Comparison of ENCODE assay signal across 8 cellular contexts in genomic region chr11:73376803-73377629, GRCh38. TPM values are rescaled to one million over a fixed set of nuclear protein-coding genes. Genes with fewer than 3 reads are reported as not detected.
DNase-seq lines count a peak whose midpoint lies in the region; ATAC-seq and TF ChIP-seq lines count a peak whose summit lies in the region.

No MANE protein-coding gene starts in this region.

- no peaks in the 10 kb centered on the region for H3K36me3 ChIP-seq in neural progenitor cell
- H3K36me3 ChIP-seq in subcutaneous abdominal adipose tissue (ENCODE audit: control insufficient read depth in 5 of 5, insufficient read depth in 5 of 5, low read length in 5 of 5), result no peaks in the 10 kb centered on the region

- H3K9ac ChIP-seq in neural progenitor cell, result peak overlapping the region; percentile 58
- H3K9ac ChIP-seq in subcutaneous abdominal adipose tissue (ENCODE audit: low read length in 5 of 5), result peak overlapping the region in 4 of 5 donors; percentile 62 to 75 (median 73)

- peak overlapping the region; percentile 90 for H3K27ac Mint-ChIP-seq in activated T-helper 2 cell treated with anti-CD3 and anti-CD28 coated beads, Interferon-gamma antibody, Interleukin-2, Interleukin-4, amounts not matched to agents 10 μg/mL and 5 μg/mL and 100 μg/mL, durations not matched to agents 14 hours and 24 hours and 36 hours
- H3K27ac Mint-ChIP-seq in neural progenitor cell, result peak overlapping the region; percentile 52

- H2AFZ ChIP-seq in neural progenitor cell (replicated peaks), result peak overlapping the region; percentile 70

- H3K27me3 ChIP-seq in neural progenitor cell, result peaks cover 5% of the 10 kb centered on the region
- no peaks in the 10 kb centered on the region for H3K27me3 ChIP-seq in subcutaneous abdominal adipose tissue (ENCODE audit: control insufficient read depth in 5 of 5, insufficient read depth in 4 of 5, low read length in 5 of 5)

- H4K20me1 ChIP-seq in neural progenitor cell (ENCODE audit: low read depth), result peaks cover 44% of the 10 kb centered on the region

- ATAC-seq in HG03280 (IDR thresholded peaks at IDR 0.05; ENCODE audit: unreplicated experiment), result peak; percentile 19

- H3K36me3 Mint-ChIP-seq in activated T-helper 2 cell treated with anti-CD3 and anti-CD28 coated beads, Interferon-gamma antibody, Interleukin-2, Interleukin-4, amounts not matched to agents 10 μg/mL and 5 μg/mL and 100 μg/mL, durations not matched to agents 14 hours and 24 hours and 36 hours (ENCODE audit: low read depth), result peaks cover 13% of the 10 kb centered on the region
- no peaks in the 10 kb centered on the region for H3K36me3 Mint-ChIP-seq in neural progenitor cell

- no peaks in the 10 kb centered on the region for H3F3A ChIP-seq in neural progenitor cell (ENCODE audit: low read depth)

- H3K9me3 ChIP-seq in neural progenitor cell (ENCODE audit: low read depth) (no peaks in the 10 kb centered on the region), subcutaneous abdominal adipose tissue (ENCODE audit: control insufficient read depth in 5 of 5, low read length in 5 of 5) (no peaks in the 10 kb centered on the region)

- peak overlapping the region; percentile 89 for H3K4me3 Mint-ChIP-seq in activated T-helper 2 cell treated with anti-CD3 and anti-CD28 coated beads, Interferon-gamma antibody, Interleukin-2, Interleukin-4, amounts not matched to agents 10 μg/mL and 5 μg/mL and 100 μg/mL, durations not matched to agents 14 hours and 24 hours and 36 hours (ENCODE audit: low read depth)
- H3K4me3 Mint-ChIP-seq in neural progenitor cell, result peak overlapping the region; percentile 91

- TF ChIP-seq CTCF in neural progenitor cell (IDR thresholded peaks at IDR 0.05), result no peak

- intact Hi-C loops in activated T-helper 2 cell treated with anti-CD3 and anti-CD28 coated beads, Interferon-gamma antibody, Interleukin-2, Interleukin-4, amounts not matched to agents 10 μg/mL and 5 μg/mL and 100 μg/mL, durations not matched to agents 14 hours and 24 hours and 36 hours (cut with micrococcal nuclease), result loop anchor here (1.0 to 5.0 kb wide), 3 partner anchors 26 to 384 kb away; partner anchors contain the start of genes ARHGEF17 and RAB6A

- peak; percentile 67 for DNase-seq in NK-92 treated with Interleukin-12 subunit alpha and Interleukin-12 subunit beta, amount 100 ng/mL, for 24 hours (lab: John Stamatoyannopoulos, UW)
- DNase-seq in NK-92 (lab: John Stamatoyannopoulos, UW; ENCODE audit: unreplicated experiment) (no peak), RPMI7951 (ENCODE audit: low read depth) (peak; percentile 86), fibroblast of the conjunctiva (ENCODE audit: low read depth) (peak; percentile 24), neural progenitor cell (ENCODE audit: low spot score) (peak; percentile 58)
- peak; percentile 61 for DNase-seq in activated T-helper 2 cell treated with anti-CD3 and anti-CD28 coated beads, Interferon-gamma antibody, Interleukin-2, Interleukin-4, amounts not matched to agents 10 μg/mL and 5 μg/mL and 100 μg/mL, durations not matched to agents 14 hours and 24 hours and 36 hours (ENCODE audit: low spot score)

- H3K4me2 ChIP-seq in neural progenitor cell, result peak overlapping the region; percentile 99

- H3K27ac ChIP-seq in neural progenitor cell (no peak overlapping the region), subcutaneous abdominal adipose tissue (ENCODE audit: low read depth, low read length) (peak overlapping the region; percentile 30)

- peaks cover 37% of the 10 kb centered on the region for H3K4me1 Mint-ChIP-seq in activated T-helper 2 cell treated with anti-CD3 and anti-CD28 coated beads, Interferon-gamma antibody, Interleukin-2, Interleukin-4, amounts not matched to agents 10 μg/mL and 5 μg/mL and 100 μg/mL, durations not matched to agents 14 hours and 24 hours and 36 hours (ENCODE audit: low read depth)
- H3K4me1 Mint-ChIP-seq in neural progenitor cell, result peaks cover 25% of the 10 kb centered on the region

- peak overlapping the region; percentile 93 for H3K4me3 ChIP-seq in neural progenitor cell
- H3K4me3 ChIP-seq in subcutaneous abdominal adipose tissue (ENCODE audit: low read depth in 1 of 5, low read length in 5 of 5), result peak overlapping the region; percentile 60 to 80 (median 73)

- H3K9me3 Mint-ChIP-seq in activated T-helper 2 cell treated with anti-CD3 and anti-CD28 coated beads, Interferon-gamma antibody, Interleukin-2, Interleukin-4, amounts not matched to agents 10 μg/mL and 5 μg/mL and 100 μg/mL, durations not matched to agents 14 hours and 24 hours and 36 hours, result no peaks in the 10 kb centered on the region
- H3K9me3 Mint-ChIP-seq in neural progenitor cell, result no peaks in the 10 kb centered on the region

- H3K79me2 ChIP-seq in neural progenitor cell (ENCODE audit: low read depth), result peaks cover 40% of the 10 kb centered on the region

- H3K4me1 ChIP-seq in neural progenitor cell (peaks cover 12% of the 10 kb centered on the region), subcutaneous abdominal adipose tissue (ENCODE audit: control insufficient read depth in 5 of 5, insufficient read depth in 5 of 5, low read length in 5 of 5) (peaks cover 2 to 66% (median 35%) of the 10 kb centered on the region in 5 donors)

- H3K27me3 Mint-ChIP-seq in activated T-helper 2 cell treated with anti-CD3 and anti-CD28 coated beads, Interferon-gamma antibody, Interleukin-2, Interleukin-4, amounts not matched to agents 10 μg/mL and 5 μg/mL and 100 μg/mL, durations not matched to agents 14 hours and 24 hours and 36 hours (ENCODE audit: low read depth), result no peaks in the 10 kb centered on the region
- peaks cover 10% of the 10 kb centered on the region for H3K27me3 Mint-ChIP-seq in neural progenitor cell (ENCODE audit: insufficient read depth, low read depth)

RNA-seq across cellular contexts. Expression of gene RELT, which starts 0.8 kb away (rescaled TPM):
- 4.2 and 5.1 TPM in 2 replicates for total RNA-seq in RPMI7951 (2014; rRNA removed; shearing (Covaris generic))
- total RNA-seq in activated T-helper 2 cell treated with anti-CD3 and anti-CD28 coated beads, Interferon-gamma antibody, Interleukin-2, Interleukin-4, amounts not matched to agents 10 μg/mL and 5 μg/mL and 100 μg/mL, durations not matched to agents 14 hours and 24 hours and 36 hours, result 33.5 and 34.5 TPM in 2 replicates
- total RNA-seq in neural progenitor cell (ENCODE audit: low replicate concordance), result 5.4 and 15.0 TPM in 2 replicates
